Comparison of ENCODE assay signal across 1 cellular context in the genomic region with DNA sequence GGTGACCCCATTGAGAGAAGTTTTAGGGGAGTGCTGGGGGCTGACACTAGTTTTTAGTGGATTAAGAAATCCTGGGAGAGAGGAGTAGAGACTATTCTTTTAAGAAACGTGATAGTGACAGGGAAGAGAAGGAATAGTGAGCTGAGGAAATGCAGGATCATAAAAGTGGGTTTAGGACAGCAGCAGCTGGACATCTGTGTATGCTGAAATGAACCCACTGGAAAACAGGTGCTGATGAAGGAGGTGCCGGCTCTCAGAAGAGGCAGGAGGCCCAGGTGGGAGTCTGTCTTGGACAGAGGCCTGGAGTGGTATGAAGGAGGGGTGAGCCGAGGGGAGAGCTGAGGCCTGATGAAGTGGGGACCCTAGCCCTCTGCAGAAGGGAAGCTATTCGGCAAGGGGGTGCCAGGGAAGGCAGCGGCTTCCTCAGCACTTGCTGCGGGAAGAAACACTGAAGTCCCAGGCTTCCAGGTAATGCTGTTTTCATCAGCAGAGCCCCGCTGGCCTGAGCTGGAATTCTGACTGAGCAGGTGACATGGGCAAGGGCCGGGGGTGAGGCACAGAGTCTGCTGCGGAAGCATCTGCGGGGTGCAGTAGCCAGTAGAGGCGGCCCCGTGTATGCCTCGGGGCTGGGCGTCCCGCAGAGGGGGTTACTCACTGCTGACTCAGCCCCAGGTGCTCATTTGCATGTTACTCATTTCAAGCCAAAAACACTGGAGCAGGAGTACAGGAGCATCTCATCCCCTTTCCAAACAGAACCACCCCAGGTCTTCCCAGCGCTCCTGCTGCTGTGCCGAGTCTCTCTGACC.
TF ChIP-seq lines count a peak whose summit lies in the region.

No MANE protein-coding gene starts in this region.

TF ChIP-seq in GM12878, 131 proteins besides CTCF, POLR2A, EP300 and RAD21 (continued from another document and continues in another):
- TF ChIP-seq, protein P1, sequence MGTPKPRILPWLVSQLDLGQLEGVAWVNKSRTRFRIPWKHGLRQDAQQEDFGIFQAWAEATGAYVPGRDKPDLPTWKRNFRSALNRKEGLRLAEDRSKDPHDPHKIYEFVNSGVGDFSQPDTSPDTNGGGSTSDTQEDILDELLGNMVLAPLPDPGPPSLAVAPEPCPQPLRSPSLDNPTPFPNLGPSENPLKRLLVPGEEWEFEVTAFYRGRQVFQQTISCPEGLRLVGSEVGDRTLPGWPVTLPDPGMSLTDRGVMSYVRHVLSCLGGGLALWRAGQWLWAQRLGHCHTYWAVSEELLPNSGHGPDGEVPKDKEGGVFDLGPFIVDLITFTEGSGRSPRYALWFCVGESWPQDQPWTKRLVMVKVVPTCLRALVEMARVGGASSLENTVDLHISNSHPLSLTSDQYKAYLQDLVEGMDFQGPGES (IDR thresholded peaks at IDR 0.05), result no peak
- TF ChIP-seq, protein P2, sequence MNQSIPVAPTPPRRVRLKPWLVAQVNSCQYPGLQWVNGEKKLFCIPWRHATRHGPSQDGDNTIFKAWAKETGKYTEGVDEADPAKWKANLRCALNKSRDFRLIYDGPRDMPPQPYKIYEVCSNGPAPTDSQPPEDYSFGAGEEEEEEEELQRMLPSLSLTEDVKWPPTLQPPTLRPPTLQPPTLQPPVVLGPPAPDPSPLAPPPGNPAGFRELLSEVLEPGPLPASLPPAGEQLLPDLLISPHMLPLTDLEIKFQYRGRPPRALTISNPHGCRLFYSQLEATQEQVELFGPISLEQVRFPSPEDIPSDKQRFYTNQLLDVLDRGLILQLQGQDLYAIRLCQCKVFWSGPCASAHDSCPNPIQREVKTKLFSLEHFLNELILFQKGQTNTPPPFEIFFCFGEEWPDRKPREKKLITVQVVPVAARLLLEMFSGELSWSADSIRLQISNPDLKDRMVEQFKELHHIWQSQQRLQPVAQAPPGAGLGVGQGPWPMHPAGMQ (IDR thresholded peaks at IDR 0.05; ENCODE audit: borderline replicate concordance), result no peak
- no peak for TF ChIP-seq RBBP5 (conservative IDR thresholded peaks at IDR 0.05)
- no peak for TF ChIP-seq HDAC2 (IDR thresholded peaks at IDR 0.05)
- TF ChIP-seq ZNF274 (IDR thresholded peaks at IDR 0.05; ENCODE audit: insufficient read depth, insufficient read length), result no peak
- 0 out of 2 replicates have a peak, but pooled peaks have one; percentile 7 for TF ChIP-seq IRF4 (IDR thresholded peaks at IDR 0.05; ENCODE audit: low read depth, low read length)
- no peak for TF ChIP-seq FOS (IDR thresholded peaks at IDR 0.05; ENCODE audit: borderline replicate concordance, extremely low read depth, insufficient read length)
- TF ChIP-seq, protein P3, sequence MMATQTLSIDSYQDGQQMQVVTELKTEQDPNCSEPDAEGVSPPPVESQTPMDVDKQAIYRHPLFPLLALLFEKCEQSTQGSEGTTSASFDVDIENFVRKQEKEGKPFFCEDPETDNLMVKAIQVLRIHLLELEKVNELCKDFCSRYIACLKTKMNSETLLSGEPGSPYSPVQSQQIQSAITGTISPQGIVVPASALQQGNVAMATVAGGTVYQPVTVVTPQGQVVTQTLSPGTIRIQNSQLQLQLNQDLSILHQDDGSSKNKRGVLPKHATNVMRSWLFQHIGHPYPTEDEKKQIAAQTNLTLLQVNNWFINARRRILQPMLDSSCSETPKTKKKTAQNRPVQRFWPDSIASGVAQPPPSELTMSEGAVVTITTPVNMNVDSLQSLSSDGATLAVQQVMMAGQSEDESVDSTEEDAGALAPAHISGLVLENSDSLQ (IDR thresholded peaks at IDR 0.05), result no peak
- TF ChIP-seq NR2C2 (IDR thresholded peaks at IDR 0.05; ENCODE audit: borderline replicate concordance, control insufficient read depth, insufficient read length, low read depth), result no peak
- TF ChIP-seq, protein P4, sequence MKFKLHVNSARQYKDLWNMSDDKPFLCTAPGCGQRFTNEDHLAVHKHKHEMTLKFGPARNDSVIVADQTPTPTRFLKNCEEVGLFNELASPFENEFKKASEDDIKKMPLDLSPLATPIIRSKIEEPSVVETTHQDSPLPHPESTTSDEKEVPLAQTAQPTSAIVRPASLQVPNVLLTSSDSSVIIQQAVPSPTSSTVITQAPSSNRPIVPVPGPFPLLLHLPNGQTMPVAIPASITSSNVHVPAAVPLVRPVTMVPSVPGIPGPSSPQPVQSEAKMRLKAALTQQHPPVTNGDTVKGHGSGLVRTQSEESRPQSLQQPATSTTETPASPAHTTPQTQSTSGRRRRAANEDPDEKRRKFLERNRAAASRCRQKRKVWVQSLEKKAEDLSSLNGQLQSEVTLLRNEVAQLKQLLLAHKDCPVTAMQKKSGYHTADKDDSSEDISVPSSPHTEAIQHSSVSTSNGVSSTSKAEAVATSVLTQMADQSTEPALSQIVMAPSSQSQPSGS (IDR thresholded peaks at IDR 0.05; ENCODE audit: low read length), result no peak; the same call in 1 of the 2 replicates
- no peak for TF ChIP-seq ESRRA (IDR thresholded peaks at IDR 0.05; ENCODE audit: low read length)
- no peak for TF ChIP-seq POLR2AphosphoS2 (IDR thresholded peaks at IDR 0.05; ENCODE audit: low read depth, low read length)
- peak; percentile 70 for TF ChIP-seq BACH1 (IDR thresholded peaks at IDR 0.05; ENCODE audit: borderline replicate concordance)
- no peak for TF ChIP-seq CHD1 (IDR thresholded peaks at IDR 0.05; ENCODE audit: low read depth, low read length)
- TF ChIP-seq, protein P5, sequence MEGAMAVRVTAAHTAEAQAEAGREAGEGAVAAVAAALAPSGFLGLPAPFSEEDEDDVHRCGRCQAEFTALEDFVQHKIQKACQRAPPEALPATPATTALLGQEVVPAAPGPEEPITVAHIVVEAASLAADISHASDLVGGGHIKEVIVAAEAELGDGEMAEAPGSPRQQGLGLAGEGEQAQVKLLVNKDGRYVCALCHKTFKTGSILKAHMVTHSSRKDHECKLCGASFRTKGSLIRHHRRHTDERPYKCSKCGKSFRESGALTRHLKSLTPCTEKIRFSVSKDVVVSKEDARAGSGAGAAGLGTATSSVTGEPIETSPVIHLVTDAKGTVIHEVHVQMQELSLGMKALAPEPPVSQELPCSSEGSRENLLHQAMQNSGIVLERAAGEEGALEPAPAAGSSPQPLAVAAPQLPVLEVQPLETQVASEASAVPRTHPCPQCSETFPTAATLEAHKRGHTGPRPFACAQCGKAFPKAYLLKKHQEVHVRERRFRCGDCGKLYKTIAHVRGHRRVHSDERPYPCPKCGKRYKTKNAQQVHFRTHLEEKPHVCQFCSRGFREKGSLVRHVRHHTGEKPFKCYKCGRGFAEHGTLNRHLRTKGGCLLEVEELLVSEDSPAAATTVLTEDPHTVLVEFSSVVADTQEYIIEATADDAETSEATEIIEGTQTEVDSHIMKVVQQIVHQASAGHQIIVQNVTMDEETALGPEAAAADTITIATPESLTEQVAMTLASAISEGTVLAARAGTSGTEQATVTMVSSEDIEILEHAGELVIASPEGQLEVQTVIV (IDR thresholded peaks at IDR 0.05; ENCODE audit: borderline replicate concordance, partially characterized antibody), result no peak
- no peak for TF ChIP-seq PML (IDR thresholded peaks at IDR 0.05; ENCODE audit: low read length)
- TF ChIP-seq, protein P6, sequence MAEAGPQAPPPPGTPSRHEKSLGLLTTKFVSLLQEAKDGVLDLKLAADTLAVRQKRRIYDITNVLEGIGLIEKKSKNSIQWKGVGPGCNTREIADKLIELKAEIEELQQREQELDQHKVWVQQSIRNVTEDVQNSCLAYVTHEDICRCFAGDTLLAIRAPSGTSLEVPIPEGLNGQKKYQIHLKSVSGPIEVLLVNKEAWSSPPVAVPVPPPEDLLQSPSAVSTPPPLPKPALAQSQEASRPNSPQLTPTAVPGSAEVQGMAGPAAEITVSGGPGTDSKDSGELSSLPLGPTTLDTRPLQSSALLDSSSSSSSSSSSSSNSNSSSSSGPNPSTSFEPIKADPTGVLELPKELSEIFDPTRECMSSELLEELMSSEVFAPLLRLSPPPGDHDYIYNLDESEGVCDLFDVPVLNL (IDR thresholded peaks at IDR 0.05; ENCODE audit: low read depth, low read length), result no peak
- TF ChIP-seq MTA3 (IDR thresholded peaks at IDR 0.05; ENCODE audit: borderline replicate concordance, low read length), result no peak
- TF ChIP-seq EGR1 (IDR thresholded peaks at IDR 0.05; ENCODE audit: borderline replicate concordance in 1 of 2, low read depth in 2 of 2, low read length in 2 of 2), result no peak
- TF ChIP-seq CBFB (IDR thresholded peaks at IDR 0.05; ENCODE audit: low read depth), result no peak
- TF ChIP-seq NRF1 (conservative IDR thresholded peaks at IDR 0.05; ENCODE audit: low read depth, low read length), result no peak
- TF ChIP-seq KAT2A (conservative IDR thresholded peaks at IDR 0.05; ENCODE audit: control insufficient read depth, low read depth, low read length), result no peak
- TF ChIP-seq KDM1A (IDR thresholded peaks at IDR 0.05; ENCODE audit: borderline replicate concordance), result no peak
- no peak for TF ChIP-seq NFYA (IDR thresholded peaks at IDR 0.05; ENCODE audit: borderline replicate concordance, low read depth, low read length)
- TF ChIP-seq, protein P7, sequence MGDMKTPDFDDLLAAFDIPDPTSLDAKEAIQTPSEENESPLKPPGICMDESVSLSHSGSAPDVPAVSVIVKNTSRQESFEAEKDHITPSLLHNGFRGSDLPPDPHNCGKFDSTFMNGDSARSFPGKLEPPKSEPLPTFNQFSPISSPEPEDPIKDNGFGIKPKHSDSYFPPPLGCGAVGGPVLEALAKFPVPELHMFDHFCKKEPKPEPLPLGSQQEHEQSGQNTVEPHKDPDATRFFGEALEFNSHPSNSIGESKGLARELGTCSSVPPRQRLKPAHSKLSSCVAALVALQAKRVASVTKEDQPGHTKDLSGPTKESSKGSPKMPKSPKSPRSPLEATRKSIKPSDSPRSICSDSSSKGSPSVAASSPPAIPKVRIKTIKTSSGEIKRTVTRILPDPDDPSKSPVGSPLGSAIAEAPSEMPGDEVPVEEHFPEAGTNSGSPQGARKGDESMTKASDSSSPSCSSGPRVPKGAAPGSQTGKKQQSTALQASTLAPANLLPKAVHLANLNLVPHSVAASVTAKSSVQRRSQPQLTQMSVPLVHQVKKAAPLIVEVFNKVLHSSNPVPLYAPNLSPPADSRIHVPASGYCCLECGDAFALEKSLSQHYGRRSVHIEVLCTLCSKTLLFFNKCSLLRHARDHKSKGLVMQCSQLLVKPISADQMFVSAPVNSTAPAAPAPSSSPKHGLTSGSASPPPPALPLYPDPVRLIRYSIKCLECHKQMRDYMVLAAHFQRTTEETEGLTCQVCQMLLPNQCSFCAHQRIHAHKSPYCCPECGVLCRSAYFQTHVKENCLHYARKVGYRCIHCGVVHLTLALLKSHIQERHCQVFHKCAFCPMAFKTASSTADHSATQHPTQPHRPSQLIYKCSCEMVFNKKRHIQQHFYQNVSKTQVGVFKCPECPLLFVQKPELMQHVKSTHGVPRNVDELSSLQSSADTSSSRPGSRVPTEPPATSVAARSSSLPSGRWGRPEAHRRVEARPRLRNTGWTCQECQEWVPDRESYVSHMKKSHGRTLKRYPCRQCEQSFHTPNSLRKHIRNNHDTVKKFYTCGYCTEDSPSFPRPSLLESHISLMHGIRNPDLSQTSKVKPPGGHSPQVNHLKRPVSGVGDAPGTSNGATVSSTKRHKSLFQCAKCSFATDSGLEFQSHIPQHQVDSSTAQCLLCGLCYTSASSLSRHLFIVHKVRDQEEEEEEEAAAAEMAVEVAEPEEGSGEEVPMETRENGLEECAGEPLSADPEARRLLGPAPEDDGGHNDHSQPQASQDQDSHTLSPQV (IDR thresholded peaks at IDR 0.05), result no peak
- no peak for TF ChIP-seq SMAD1 (IDR thresholded peaks at IDR 0.05; ENCODE audit: low read depth, partially characterized antibody)
- TF ChIP-seq, protein P8, sequence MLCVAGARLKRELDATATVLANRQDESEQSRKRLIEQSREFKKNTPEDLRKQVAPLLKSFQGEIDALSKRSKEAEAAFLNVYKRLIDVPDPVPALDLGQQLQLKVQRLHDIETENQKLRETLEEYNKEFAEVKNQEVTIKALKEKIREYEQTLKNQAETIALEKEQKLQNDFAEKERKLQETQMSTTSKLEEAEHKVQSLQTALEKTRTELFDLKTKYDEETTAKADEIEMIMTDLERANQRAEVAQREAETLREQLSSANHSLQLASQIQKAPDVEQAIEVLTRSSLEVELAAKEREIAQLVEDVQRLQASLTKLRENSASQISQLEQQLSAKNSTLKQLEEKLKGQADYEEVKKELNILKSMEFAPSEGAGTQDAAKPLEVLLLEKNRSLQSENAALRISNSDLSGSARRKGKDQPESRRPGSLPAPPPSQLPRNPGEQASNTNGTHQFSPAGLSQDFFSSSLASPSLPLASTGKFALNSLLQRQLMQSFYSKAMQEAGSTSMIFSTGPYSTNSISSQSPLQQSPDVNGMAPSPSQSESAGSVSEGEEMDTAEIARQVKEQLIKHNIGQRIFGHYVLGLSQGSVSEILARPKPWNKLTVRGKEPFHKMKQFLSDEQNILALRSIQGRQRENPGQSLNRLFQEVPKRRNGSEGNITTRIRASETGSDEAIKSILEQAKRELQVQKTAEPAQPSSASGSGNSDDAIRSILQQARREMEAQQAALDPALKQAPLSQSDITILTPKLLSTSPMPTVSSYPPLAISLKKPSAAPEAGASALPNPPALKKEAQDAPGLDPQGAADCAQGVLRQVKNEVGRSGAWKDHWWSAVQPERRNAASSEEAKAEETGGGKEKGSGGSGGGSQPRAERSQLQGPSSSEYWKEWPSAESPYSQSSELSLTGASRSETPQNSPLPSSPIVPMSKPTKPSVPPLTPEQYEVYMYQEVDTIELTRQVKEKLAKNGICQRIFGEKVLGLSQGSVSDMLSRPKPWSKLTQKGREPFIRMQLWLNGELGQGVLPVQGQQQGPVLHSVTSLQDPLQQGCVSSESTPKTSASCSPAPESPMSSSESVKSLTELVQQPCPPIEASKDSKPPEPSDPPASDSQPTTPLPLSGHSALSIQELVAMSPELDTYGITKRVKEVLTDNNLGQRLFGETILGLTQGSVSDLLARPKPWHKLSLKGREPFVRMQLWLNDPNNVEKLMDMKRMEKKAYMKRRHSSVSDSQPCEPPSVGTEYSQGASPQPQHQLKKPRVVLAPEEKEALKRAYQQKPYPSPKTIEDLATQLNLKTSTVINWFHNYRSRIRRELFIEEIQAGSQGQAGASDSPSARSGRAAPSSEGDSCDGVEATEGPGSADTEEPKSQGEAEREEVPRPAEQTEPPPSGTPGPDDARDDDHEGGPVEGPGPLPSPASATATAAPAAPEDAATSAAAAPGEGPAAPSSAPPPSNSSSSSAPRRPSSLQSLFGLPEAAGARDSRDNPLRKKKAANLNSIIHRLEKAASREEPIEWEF (IDR thresholded peaks at IDR 0.05; ENCODE audit: insufficient replicate concordance, low read depth, low read length), result no peak
- TF ChIP-seq CHD2 (IDR thresholded peaks at IDR 0.05; ENCODE audit: borderline replicate concordance, low read depth, low read length), result no peak
- TF ChIP-seq, protein P9, sequence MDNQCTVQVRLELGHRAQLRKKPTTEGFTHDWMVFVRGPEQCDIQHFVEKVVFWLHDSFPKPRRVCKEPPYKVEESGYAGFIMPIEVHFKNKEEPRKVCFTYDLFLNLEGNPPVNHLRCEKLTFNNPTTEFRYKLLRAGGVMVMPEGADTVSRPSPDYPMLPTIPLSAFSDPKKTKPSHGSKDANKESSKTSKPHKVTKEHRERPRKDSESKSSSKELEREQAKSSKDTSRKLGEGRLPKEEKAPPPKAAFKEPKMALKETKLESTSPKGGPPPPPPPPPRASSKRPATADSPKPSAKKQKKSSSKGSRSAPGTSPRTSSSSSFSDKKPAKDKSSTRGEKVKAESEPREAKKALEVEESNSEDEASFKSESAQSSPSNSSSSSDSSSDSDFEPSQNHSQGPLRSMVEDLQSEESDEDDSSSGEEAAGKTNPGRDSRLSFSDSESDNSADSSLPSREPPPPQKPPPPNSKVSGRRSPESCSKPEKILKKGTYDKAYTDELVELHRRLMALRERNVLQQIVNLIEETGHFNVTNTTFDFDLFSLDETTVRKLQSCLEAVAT (IDR thresholded peaks at IDR 0.05), result no peak
